In the genomic region with DNA sequence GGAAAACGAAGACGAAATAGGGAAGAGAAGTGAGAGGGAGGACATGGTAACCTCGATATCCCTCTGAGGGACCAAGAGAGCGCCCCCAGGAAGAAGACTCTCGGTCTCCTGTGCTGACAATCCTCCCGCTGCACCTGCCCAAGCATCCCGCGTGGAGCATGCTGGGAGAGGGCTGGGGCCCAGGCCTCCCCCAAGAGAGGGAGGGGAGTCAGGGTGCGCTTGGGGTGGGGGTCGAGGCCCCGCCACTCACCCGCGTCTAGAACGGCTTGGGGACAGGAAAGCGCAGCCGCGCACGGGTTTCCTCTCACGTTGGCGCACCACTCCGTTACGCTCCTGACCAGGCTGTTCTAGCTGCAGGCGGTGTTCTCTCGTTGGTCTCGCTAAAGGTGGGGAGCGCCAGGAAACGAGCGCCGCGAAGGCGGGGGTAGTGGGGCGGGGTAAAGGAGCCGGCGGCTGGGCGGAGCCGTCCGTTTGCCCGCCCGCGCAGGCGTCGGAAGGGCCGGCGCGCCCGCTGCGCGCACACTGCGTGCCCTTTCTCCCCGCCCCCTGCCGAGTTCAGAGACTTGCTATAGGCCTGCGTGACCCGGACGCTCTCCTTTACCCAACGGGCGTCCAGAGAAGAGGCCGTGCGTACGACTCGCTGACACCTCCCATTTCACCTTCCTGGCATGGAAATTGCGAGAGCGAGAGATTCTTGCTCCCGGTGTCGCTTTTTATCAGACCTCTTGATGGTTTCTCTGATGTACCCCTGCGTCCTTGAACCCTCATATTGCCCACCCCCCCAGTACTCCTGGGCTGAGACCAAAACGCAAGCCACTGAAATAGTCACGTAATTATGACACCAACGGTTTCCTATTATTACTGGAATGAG, we compare ENCODE assay signal across 1 cellular context.
TF ChIP-seq lines count a peak whose summit lies in the region.

A gene (minus strand): TSS at position 388 of the 871 bp plus-strand sequence. CDS start 2,888 bp downstream, outside the sequence.

TF ChIP-seq in HepG2, 621 proteins besides CTCF, POLR2A, EP300 and RAD21 (continued from another document and continues in another):
- TF ChIP-seq NR2F6 (IDR thresholded peaks at IDR 0.05): no peak
- no peak for TF ChIP-seq NR2F6 (CRISPR knock-in tag; IDR thresholded peaks at IDR 0.05)
- TF ChIP-seq ZFX (CRISPR knock-in tag; IDR thresholded peaks at IDR 0.05; ENCODE audit: low read depth): peak; percentile 83
- peak; percentile 17; the same call in 1 of the 2 replicates for TF ChIP-seq ZNF607 (CRISPR knock-in tag; IDR thresholded peaks at IDR 0.05; ENCODE audit: borderline replicate concordance)
- TF ChIP-seq ZFP1 (CRISPR knock-in tag; IDR thresholded peaks at IDR 0.05): 0 out of 2 replicates have a peak, but pooled peaks have one; percentile 10
- peak; percentile 76 for TF ChIP-seq POLR2G (IDR thresholded peaks at IDR 0.05; ENCODE audit: low read depth, low read length)
- TF ChIP-seq NFIC (IDR thresholded peaks at IDR 0.05; ENCODE audit: low read length): no peak
- TF ChIP-seq HNRNPK (IDR thresholded peaks at IDR 0.05; ENCODE audit: low read depth, low read length, poor library complexity, severe bottlenecking): peak; percentile 25
- TF ChIP-seq, protein P1, sequence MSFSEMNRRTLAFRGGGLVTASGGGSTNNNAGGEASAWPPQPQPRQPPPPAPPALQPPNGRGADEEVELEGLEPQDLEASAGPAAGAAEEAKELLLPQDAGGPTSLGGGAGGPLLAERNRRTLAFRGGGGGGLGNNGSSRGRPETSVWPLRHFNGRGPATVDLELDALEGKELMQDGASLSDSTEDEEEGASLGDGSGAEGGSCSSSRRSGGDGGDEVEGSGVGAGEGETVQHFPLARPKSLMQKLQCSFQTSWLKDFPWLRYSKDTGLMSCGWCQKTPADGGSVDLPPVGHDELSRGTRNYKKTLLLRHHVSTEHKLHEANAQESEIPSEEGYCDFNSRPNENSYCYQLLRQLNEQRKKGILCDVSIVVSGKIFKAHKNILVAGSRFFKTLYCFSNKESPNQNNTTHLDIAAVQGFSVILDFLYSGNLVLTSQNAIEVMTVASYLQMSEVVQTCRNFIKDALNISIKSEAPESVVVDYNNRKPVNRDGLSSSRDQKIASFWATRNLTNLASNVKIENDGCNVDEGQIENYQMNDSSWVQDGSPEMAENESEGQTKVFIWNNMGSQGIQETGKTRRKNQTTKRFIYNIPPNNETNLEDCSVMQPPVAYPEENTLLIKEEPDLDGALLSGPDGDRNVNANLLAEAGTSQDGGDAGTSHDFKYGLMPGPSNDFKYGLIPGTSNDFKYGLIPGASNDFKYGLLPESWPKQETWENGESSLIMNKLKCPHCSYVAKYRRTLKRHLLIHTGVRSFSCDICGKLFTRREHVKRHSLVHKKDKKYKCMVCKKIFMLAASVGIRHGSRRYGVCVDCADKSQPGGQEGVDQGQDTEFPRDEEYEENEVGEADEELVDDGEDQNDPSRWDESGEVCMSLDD (CRISPR knock-in tag; IDR thresholded peaks at IDR 0.05; ENCODE audit: borderline replicate concordance): 0 out of 2 replicates have a peak, but pooled peaks have one; percentile 50
- TF ChIP-seq ZIK1 (CRISPR knock-in tag; IDR thresholded peaks at IDR 0.05; ENCODE audit: borderline replicate concordance, low read depth): no peak
- TF ChIP-seq ZNF143 (CRISPR knock-in tag; IDR thresholded peaks at IDR 0.05): peak; percentile 86
- TF ChIP-seq ZNF572 (CRISPR knock-in tag; IDR thresholded peaks at IDR 0.05): no peak
- TF ChIP-seq ZZZ3 (CRISPR knock-in tag; IDR thresholded peaks at IDR 0.05; ENCODE audit: borderline replicate concordance): peak; percentile 34; the same call in 1 of the 2 replicates
- TF ChIP-seq KDM4B (CRISPR knock-in tag; IDR thresholded peaks at IDR 0.05): no peak
- no peak for TF ChIP-seq NCOR1 (IDR thresholded peaks at IDR 0.05; ENCODE audit: borderline replicate concordance, low read length)
- TF ChIP-seq FOXA1 (IDR thresholded peaks at IDR 0.05): no peak
- TF ChIP-seq FOXA1 (CRISPR knock-in tag; IDR thresholded peaks at IDR 0.05): no peak
- no peak for TF ChIP-seq KLF16 (CRISPR knock-in tag; IDR thresholded peaks at IDR 0.05)
- peak; percentile 66; the same call in 1 of the 2 replicates for TF ChIP-seq MTA1 (CRISPR knock-in tag; IDR thresholded peaks at IDR 0.05; ENCODE audit: borderline replicate concordance)
- TF ChIP-seq MED8 (CRISPR knock-in tag; IDR thresholded peaks at IDR 0.05; ENCODE audit: insufficient replicate concordance): no peak
- TF ChIP-seq KLF13 (CRISPR knock-in tag; IDR thresholded peaks at IDR 0.05): no peak
- no peak for TF ChIP-seq TEAD3 (CRISPR knock-in tag; optimal IDR thresholded peaks at IDR 0.05; ENCODE audit: borderline replicate concordance)
- TF ChIP-seq EHMT2 (IDR thresholded peaks at IDR 0.05; ENCODE audit: borderline replicate concordance, low read depth, low read length): no peak
- TF ChIP-seq ZNF160 (CRISPR knock-in tag; IDR thresholded peaks at IDR 0.05): no peak
- no peak for TF ChIP-seq SP1 (IDR thresholded peaks at IDR 0.05)
- peak; percentile 32; the same call in 1 of the 2 replicates for TF ChIP-seq SP1 (CRISPR knock-in tag; IDR thresholded peaks at IDR 0.05)
- TF ChIP-seq PITX1 (CRISPR knock-in tag; IDR thresholded peaks at IDR 0.05): 0 out of 2 replicates have a peak, but pooled peaks have one; percentile 37
- TF ChIP-seq ZSCAN21 (CRISPR knock-in tag; IDR thresholded peaks at IDR 0.05; ENCODE audit: borderline replicate concordance): no peak
- TF ChIP-seq PHF20 (CRISPR knock-in tag; IDR thresholded peaks at IDR 0.05): peak; percentile 74; the same call in 1 of the 2 replicates
- no peak for TF ChIP-seq SRSF4 (IDR thresholded peaks at IDR 0.05; ENCODE audit: low read depth, low read length, poor library complexity, severe bottlenecking)
- TF ChIP-seq, protein P2, sequence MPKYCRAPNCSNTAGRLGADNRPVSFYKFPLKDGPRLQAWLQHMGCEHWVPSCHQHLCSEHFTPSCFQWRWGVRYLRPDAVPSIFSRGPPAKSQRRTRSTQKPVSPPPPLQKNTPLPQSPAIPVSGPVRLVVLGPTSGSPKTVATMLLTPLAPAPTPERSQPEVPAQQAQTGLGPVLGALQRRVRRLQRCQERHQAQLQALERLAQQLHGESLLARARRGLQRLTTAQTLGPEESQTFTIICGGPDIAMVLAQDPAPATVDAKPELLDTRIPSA (CRISPR knock-in tag; IDR thresholded peaks at IDR 0.05; ENCODE audit: borderline replicate concordance): no peak
- TF ChIP-seq AHR (CRISPR knock-in tag; IDR thresholded peaks at IDR 0.05): no peak
- TF ChIP-seq ZNF329 (CRISPR knock-in tag; IDR thresholded peaks at IDR 0.05; ENCODE audit: low read depth): no peak
- peak; percentile 44; the same call in 1 of the 2 replicates for TF ChIP-seq KAT8 (CRISPR knock-in tag; IDR thresholded peaks at IDR 0.05)
- TF ChIP-seq LCORL (IDR thresholded peaks at IDR 0.05): no peak
- peak; percentile 65; the same call in 1 of the 2 replicates for TF ChIP-seq LCORL (CRISPR knock-in tag; IDR thresholded peaks at IDR 0.05)
- TF ChIP-seq TBX2 (CRISPR knock-in tag; IDR thresholded peaks at IDR 0.05; ENCODE audit: borderline replicate concordance): peak; percentile 82
- TF ChIP-seq, protein P3, sequence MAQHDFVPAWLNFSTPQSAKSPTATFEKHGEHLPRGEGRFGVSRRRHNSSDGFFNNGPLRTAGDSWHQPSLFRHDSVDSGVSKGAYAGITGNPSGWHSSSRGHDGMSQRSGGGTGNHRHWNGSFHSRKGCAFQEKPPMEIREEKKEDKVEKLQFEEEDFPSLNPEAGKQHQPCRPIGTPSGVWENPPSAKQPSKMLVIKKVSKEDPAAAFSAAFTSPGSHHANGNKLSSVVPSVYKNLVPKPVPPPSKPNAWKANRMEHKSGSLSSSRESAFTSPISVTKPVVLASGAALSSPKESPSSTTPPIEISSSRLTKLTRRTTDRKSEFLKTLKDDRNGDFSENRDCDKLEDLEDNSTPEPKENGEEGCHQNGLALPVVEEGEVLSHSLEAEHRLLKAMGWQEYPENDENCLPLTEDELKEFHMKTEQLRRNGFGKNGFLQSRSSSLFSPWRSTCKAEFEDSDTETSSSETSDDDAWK (CRISPR knock-in tag; IDR thresholded peaks at IDR 0.05): no peak
- TF ChIP-seq, protein P4, sequence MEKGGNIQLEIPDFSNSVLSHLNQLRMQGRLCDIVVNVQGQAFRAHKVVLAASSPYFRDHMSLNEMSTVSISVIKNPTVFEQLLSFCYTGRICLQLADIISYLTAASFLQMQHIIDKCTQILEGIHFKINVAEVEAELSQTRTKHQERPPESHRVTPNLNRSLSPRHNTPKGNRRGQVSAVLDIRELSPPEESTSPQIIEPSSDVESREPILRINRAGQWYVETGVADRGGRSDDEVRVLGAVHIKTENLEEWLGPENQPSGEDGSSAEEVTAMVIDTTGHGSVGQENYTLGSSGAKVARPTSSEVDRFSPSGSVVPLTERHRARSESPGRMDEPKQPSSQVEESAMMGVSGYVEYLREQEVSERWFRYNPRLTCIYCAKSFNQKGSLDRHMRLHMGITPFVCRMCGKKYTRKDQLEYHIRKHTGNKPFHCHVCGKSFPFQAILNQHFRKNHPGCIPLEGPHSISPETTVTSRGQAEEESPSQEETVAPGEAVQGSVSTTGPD (CRISPR knock-in tag; IDR thresholded peaks at IDR 0.05): no peak
- no peak for TF ChIP-seq PHF5A (CRISPR knock-in tag; IDR thresholded peaks at IDR 0.05; ENCODE audit: low read depth, unreplicated experiment)
- TF ChIP-seq, protein P5, sequence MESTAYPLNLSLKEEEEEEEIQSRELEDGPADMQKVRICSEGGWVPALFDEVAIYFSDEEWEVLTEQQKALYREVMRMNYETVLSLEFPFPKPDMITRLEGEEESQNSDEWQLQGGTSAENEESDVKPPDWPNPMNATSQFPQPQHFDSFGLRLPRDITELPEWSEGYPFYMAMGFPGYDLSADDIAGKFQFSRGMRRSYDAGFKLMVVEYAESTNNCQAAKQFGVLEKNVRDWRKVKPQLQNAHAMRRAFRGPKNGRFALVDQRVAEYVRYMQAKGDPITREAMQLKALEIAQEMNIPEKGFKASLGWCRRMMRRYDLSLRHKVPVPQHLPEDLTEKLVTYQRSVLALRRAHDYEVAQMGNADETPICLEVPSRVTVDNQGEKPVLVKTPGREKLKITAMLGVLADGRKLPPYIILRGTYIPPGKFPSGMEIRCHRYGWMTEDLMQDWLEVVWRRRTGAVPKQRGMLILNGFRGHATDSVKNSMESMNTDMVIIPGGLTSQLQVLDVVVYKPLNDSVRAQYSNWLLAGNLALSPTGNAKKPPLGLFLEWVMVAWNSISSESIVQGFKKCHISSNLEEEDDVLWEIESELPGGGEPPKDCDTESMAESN (CRISPR knock-in tag; conservative IDR thresholded peaks at IDR 0.05): no peak
- no peak for TF ChIP-seq GZF1 (CRISPR knock-in tag; IDR thresholded peaks at IDR 0.05)
- TF ChIP-seq SAP130 (CRISPR knock-in tag; IDR thresholded peaks at IDR 0.05; ENCODE audit: low read depth): peak; percentile 72
- no peak for TF ChIP-seq ZNF296 (CRISPR knock-in tag; conservative IDR thresholded peaks at IDR 0.05)
- no peak for TF ChIP-seq ZNF598 (CRISPR knock-in tag; IDR thresholded peaks at IDR 0.05; ENCODE audit: borderline replicate concordance)
- TF ChIP-seq GABPB1 (CRISPR knock-in tag; IDR thresholded peaks at IDR 0.05): peak; percentile 84
- TF ChIP-seq TAF1 (CRISPR knock-in tag; IDR thresholded peaks at IDR 0.05): peak; percentile 29; the same call in 1 of the 2 replicates
- TF ChIP-seq SMYD3 (CRISPR knock-in tag; IDR thresholded peaks at IDR 0.05): 0 out of 2 replicates have a peak, but pooled peaks have one; percentile 21
- peak; percentile 57; the same call in 1 of the 2 replicates for TF ChIP-seq ZBTB7B (CRISPR knock-in tag; IDR thresholded peaks at IDR 0.05)
- TF ChIP-seq, protein P6, sequence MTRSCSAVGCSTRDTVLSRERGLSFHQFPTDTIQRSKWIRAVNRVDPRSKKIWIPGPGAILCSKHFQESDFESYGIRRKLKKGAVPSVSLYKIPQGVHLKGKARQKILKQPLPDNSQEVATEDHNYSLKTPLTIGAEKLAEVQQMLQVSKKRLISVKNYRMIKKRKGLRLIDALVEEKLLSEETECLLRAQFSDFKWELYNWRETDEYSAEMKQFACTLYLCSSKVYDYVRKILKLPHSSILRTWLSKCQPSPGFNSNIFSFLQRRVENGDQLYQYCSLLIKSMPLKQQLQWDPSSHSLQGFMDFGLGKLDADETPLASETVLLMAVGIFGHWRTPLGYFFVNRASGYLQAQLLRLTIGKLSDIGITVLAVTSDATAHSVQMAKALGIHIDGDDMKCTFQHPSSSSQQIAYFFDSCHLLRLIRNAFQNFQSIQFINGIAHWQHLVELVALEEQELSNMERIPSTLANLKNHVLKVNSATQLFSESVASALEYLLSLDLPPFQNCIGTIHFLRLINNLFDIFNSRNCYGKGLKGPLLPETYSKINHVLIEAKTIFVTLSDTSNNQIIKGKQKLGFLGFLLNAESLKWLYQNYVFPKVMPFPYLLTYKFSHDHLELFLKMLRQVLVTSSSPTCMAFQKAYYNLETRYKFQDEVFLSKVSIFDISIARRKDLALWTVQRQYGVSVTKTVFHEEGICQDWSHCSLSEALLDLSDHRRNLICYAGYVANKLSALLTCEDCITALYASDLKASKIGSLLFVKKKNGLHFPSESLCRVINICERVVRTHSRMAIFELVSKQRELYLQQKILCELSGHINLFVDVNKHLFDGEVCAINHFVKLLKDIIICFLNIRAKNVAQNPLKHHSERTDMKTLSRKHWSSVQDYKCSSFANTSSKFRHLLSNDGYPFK (CRISPR knock-in tag; IDR thresholded peaks at IDR 0.05; ENCODE audit: borderline replicate concordance): no peak
- no peak for TF ChIP-seq GTF3A (CRISPR knock-in tag; conservative IDR thresholded peaks at IDR 0.05)
